3 cellular contexts compared by ENCODE assay signal in the genomic region with DNA sequence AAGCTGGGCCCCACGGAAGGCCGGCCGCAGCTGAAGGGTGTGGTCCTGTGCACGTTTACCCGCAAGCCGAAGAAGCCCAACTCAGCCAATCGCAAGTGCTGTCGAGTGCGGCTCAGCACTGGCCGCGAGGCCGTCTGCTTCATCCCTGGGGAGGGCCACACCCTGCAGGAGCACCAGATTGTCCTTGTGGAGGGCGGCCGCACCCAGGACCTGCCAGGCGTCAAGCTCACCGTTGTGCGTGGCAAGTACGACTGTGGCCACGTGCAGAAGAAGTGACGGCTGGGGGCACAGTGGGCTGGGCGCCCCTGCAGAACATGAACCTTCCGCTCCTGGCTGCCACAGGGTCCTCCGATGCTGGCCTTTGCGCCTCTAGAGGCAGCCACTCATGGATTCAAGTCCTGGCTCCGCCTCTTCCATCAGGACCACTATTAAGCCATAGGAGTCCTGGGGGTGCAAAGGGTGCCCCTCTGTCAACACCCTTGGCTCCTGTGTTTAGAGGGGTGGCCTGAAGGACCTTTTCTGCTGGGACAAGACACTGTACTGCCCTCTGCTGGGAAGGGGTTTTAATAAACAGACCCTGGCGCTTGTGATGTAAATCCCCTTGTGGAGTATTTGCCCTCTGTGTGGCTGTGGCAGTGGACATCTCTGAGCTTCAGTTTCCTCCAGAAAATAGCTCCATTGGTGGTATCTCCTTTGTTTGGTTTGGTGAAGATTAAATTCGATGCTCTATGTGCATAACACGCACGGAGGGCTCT.
TF ChIP-seq lines count a peak whose summit lies in the region.

No MANE protein-coding gene starts in this region.

TF ChIP-seq in SK-N-SH, 30 proteins besides CTCF, POLR2A, EP300 and RAD21:
- TF ChIP-seq TAF1 (IDR thresholded peaks at IDR 0.05; ENCODE audit: borderline replicate concordance, low read depth, low read length), result no peak
- no peak for TF ChIP-seq MEF2A (IDR thresholded peaks at IDR 0.05; ENCODE audit: borderline replicate concordance, low read depth)
- no peak for TF ChIP-seq GABPA (IDR thresholded peaks at IDR 0.05; ENCODE audit: low read depth)
- TF ChIP-seq RCOR1 (IDR thresholded peaks at IDR 0.05; ENCODE audit: low read length), result no peak
- TF ChIP-seq SMC3 (IDR thresholded peaks at IDR 0.05; ENCODE audit: low read depth, low read length), result no peak
- no peak for TF ChIP-seq TCF12 (IDR thresholded peaks at IDR 0.05)
- no peak for TF ChIP-seq FOSL2 (IDR thresholded peaks at IDR 0.05; ENCODE audit: borderline replicate concordance, low read depth)
- no peak for TF ChIP-seq FOXM1 (IDR thresholded peaks at IDR 0.05; ENCODE audit: low read depth)
- no peak for TF ChIP-seq REST (IDR thresholded peaks at IDR 0.05; ENCODE audit: low read depth, low read length)
- TF ChIP-seq, protein P1, sequence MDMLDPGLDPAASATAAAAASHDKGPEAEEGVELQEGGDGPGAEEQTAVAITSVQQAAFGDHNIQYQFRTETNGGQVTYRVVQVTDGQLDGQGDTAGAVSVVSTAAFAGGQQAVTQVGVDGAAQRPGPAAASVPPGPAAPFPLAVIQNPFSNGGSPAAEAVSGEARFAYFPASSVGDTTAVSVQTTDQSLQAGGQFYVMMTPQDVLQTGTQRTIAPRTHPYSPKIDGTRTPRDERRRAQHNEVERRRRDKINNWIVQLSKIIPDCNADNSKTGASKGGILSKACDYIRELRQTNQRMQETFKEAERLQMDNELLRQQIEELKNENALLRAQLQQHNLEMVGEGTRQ (IDR thresholded peaks at IDR 0.05; ENCODE audit: borderline replicate concordance, low read depth, low read length), result no peak
- no peak for TF ChIP-seq TEAD4 (IDR thresholded peaks at IDR 0.05; ENCODE audit: borderline replicate concordance, insufficient read depth)
- no peak for TF ChIP-seq ELF1 (IDR thresholded peaks at IDR 0.05)
- no peak for TF ChIP-seq MXI1 (IDR thresholded peaks at IDR 0.05; ENCODE audit: low read depth, low read length)

TF ChIP-seq in SK-N-SH treated with all-trans-retinoic acid at 6 μM for 48 hours, 23 proteins besides CTCF, POLR2A, EP300 and RAD21:
- TF ChIP-seq OSR1 (CRISPR knock-in tag; IDR thresholded peaks at IDR 0.05), result no peak
- no peak for TF ChIP-seq ISL1 (CRISPR knock-in tag; IDR thresholded peaks at IDR 0.05)

TF ChIP-seq in HepG2, 621 proteins besides CTCF, POLR2A, EP300 and RAD21 (continues in another document):
- TF ChIP-seq ZSCAN21 (CRISPR knock-in tag; IDR thresholded peaks at IDR 0.05; ENCODE audit: borderline replicate concordance), result no peak
- TF ChIP-seq RXRA (CRISPR knock-in tag; IDR thresholded peaks at IDR 0.05), result peak; percentile 34; the same call in 1 of the 2 replicates
- TF ChIP-seq ZNF30 (CRISPR knock-in tag; IDR thresholded peaks at IDR 0.05), result no peak
- TF ChIP-seq, protein P2, sequence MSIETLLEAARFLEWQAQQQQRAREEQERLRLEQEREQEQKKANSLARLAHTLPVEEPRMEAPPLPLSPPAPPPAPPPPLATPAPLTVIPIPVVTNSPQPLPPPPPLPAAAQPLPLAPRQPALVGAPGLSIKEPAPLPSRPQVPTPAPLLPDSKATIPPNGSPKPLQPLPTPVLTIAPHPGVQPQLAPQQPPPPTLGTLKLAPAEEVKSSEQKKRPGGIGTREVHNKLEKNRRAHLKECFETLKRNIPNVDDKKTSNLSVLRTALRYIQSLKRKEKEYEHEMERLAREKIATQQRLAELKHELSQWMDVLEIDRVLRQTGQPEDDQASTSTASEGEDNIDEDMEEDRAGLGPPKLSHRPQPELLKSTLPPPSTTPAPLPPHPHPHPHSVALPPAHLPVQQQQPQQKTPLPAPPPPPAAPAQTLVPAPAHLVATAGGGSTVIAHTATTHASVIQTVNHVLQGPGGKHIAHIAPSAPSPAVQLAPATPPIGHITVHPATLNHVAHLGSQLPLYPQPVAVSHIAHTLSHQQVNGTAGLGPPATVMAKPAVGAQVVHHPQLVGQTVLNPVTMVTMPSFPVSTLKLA (IDR thresholded peaks at IDR 0.05), result no peak
- TF ChIP-seq SMAD9 (CRISPR knock-in tag; IDR thresholded peaks at IDR 0.05), result no peak
- peak; percentile 39; the same call in 1 of the 2 replicates for TF ChIP-seq ZNF768 (CRISPR knock-in tag; IDR thresholded peaks at IDR 0.05)
- TF ChIP-seq AGO2 (optimal IDR thresholded peaks at IDR 0.05; ENCODE audit: low read depth, low read length), result peak; percentile 73
- peak; percentile 39; the same call in 1 of the 2 replicates for TF ChIP-seq SMC3 (IDR thresholded peaks at IDR 0.05; ENCODE audit: low read length)
- TF ChIP-seq ZNF329 (CRISPR knock-in tag; IDR thresholded peaks at IDR 0.05; ENCODE audit: low read depth), result no peak
- TF ChIP-seq ZXDC (CRISPR knock-in tag; IDR thresholded peaks at IDR 0.05), result peak; percentile 41; the same call in 1 of the 2 replicates
- no peak for TF ChIP-seq HMGA1 (CRISPR knock-in tag; conservative IDR thresholded peaks at IDR 0.05)
- TF ChIP-seq STAG1 (CRISPR knock-in tag; IDR thresholded peaks at IDR 0.05), result peak; percentile 51
- TF ChIP-seq SNAPC4 (CRISPR knock-in tag; IDR thresholded peaks at IDR 0.05), result no peak
- TF ChIP-seq, protein P3, sequence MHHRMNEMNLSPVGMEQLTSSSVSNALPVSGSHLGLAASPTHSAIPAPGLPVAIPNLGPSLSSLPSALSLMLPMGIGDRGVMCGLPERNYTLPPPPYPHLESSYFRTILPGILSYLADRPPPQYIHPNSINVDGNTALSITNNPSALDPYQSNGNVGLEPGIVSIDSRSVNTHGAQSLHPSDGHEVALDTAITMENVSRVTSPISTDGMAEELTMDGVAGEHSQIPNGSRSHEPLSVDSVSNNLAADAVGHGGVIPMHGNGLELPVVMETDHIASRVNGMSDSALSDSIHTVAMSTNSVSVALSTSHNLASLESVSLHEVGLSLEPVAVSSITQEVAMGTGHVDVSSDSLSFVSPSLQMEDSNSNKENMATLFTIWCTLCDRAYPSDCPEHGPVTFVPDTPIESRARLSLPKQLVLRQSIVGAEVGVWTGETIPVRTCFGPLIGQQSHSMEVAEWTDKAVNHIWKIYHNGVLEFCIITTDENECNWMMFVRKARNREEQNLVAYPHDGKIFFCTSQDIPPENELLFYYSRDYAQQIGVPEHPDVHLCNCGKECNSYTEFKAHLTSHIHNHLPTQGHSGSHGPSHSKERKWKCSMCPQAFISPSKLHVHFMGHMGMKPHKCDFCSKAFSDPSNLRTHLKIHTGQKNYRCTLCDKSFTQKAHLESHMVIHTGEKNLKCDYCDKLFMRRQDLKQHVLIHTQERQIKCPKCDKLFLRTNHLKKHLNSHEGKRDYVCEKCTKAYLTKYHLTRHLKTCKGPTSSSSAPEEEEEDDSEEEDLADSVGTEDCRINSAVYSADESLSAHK (CRISPR knock-in tag; IDR thresholded peaks at IDR 0.05; ENCODE audit: borderline replicate concordance), result no peak
- peak; percentile 62; the same call in 1 of the 2 replicates for TF ChIP-seq ZBTB38 (CRISPR knock-in tag; IDR thresholded peaks at IDR 0.05)
- TF ChIP-seq SRY (CRISPR knock-in tag; IDR thresholded peaks at IDR 0.05), result no peak
- no peak for TF ChIP-seq MTF2 (CRISPR knock-in tag; IDR thresholded peaks at IDR 0.05; ENCODE audit: borderline replicate concordance)
- 0 out of 2 replicates have a peak, but pooled peaks have one; percentile 8 for TF ChIP-seq POLR2G (IDR thresholded peaks at IDR 0.05; ENCODE audit: low read depth, low read length)
- no peak for TF ChIP-seq ETV6 (CRISPR knock-in tag; conservative IDR thresholded peaks at IDR 0.05)
- no peak for TF ChIP-seq NFE2L2 (IDR thresholded peaks at IDR 0.05; ENCODE audit: low read length)
- TF ChIP-seq ZBTB44 (CRISPR knock-in tag; IDR thresholded peaks at IDR 0.05), result no peak
- TF ChIP-seq NFATC3 (CRISPR knock-in tag; IDR thresholded peaks at IDR 0.05), result no peak
- TF ChIP-seq POLR2AphosphoS2 (IDR thresholded peaks at IDR 0.05; ENCODE audit: low read depth, low read length), result no peak
- TF ChIP-seq, protein P4, sequence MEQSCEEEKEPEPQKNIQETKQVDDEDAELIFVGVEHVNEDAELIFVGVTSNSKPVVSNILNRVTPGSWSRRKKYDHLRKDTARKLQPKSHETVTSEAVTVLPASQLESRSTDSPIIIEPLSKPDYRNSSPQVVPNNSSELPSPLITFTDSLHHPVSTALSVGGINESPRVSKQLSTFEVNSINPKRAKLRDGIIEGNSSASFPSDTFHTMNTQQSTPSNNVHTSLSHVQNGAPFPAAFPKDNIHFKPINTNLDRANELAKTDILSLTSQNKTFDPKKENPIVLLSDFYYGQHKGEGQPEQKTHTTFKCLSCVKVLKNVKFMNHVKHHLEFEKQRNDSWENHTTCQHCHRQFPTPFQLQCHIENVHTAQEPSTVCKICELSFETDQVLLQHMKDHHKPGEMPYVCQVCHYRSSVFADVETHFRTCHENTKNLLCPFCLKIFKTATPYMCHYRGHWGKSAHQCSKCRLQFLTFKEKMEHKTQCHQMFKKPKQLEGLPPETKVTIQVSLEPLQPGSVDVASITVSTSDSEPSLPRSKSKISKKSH (CRISPR knock-in tag; IDR thresholded peaks at IDR 0.05; ENCODE audit: borderline replicate concordance), result 0 out of 2 replicates have a peak, but pooled peaks have one; percentile 37
- no peak for TF ChIP-seq HMG20A (CRISPR knock-in tag; IDR thresholded peaks at IDR 0.05; ENCODE audit: borderline replicate concordance)
- TF ChIP-seq, protein P5, sequence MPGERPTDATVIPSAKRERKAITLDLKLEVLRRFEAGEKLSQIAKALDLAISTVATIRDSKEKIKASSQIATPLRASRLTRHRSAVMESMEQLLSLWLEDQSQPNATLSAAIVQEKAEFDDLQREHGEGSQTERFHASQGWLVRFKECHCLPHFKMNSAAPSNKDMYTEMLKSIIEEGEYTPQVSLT (CRISPR knock-in tag; IDR thresholded peaks at IDR 0.05; ENCODE audit: borderline replicate concordance, low read depth), result no peak
- TF ChIP-seq DNMT1 (CRISPR knock-in tag; IDR thresholded peaks at IDR 0.05), result 0 out of 2 replicates have a peak, but pooled peaks have one; percentile 5
- TF ChIP-seq, protein P6, sequence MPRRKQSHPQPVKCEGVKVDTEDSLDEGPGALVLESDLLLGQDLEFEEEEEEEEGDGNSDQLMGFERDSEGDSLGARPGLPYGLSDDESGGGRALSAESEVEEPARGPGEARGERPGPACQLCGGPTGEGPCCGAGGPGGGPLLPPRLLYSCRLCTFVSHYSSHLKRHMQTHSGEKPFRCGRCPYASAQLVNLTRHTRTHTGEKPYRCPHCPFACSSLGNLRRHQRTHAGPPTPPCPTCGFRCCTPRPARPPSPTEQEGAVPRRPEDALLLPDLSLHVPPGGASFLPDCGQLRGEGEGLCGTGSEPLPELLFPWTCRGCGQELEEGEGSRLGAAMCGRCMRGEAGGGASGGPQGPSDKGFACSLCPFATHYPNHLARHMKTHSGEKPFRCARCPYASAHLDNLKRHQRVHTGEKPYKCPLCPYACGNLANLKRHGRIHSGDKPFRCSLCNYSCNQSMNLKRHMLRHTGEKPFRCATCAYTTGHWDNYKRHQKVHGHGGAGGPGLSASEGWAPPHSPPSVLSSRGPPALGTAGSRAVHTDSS (CRISPR knock-in tag; conservative IDR thresholded peaks at IDR 0.05), result no peak
- TF ChIP-seq ZNF83 (CRISPR knock-in tag; IDR thresholded peaks at IDR 0.05; ENCODE audit: borderline replicate concordance), result no peak
